Comparison of ENCODE assay signal across 22 cellular contexts in the genomic region with DNA sequence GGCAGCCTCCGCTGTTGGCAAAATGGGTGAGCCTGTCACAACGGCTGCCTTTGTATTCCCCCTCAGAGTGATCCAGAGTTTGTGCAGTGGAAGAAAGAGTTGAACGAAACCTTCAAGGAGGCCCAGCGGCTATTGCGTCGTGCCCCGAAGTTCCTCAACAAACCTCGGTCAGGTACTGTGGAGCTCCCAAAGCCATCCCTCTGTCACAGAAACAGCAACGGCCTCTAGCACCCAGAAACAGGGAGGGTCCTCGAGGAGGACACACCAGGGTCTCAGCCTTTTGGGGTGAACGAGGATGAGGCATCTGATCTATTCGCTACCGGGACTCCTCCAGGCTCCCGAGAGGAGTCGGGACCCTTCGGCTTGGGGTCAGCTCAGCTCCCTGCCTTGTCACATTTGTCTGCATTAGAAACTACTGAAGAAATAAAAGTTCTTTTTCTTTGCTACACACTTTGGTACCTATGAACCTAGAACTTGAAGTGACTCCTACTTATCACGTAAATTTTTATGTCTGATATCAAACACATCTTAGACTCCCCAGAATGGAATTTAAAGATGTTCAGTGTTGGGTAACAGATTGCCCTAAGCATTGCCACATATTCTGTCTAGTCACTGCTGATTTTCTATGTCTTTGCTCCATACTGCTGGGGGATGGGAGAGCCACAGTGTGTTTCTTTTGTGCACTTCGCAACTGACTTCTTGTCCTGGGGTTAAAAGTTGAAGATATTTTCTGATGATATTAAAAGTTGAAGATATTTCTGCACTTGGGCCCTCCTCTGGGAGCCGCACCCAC. TPM values are rescaled to one million over a fixed set of nuclear protein-coding genes. Genes with fewer than 3 reads are reported as not detected.
DNase-seq lines count a peak whose midpoint lies in the region; ATAC-seq and TF ChIP-seq lines count a peak whose summit lies in the region.
"Had no signal": no experiment of that assay in that cellular context is flagged by ENCODE, and none has a peak within 500 bp of the region (broad histone marks: within the 10 kb centered on the region; RNA-seq: fewer than 3 reads in every experiment).

No MANE protein-coding gene starts in this region.

- intact Hi-C loops in activated T-helper 2 cell treated with anti-CD3 and anti-CD28 coated beads, Interferon-gamma antibody, Interleukin-2, Interleukin-4, amounts not matched to agents 10 μg/mL and 5 μg/mL and 100 μg/mL, durations not matched to agents 14 hours and 24 hours and 36 hours (cut with micrococcal nuclease), result no loop called here

- no peak for TF ChIP-seq CTCF in fibroblast of villous mesenchyme (IDR thresholded peaks at IDR 0.05; ENCODE audit: insufficient read depth, low read depth, low read length)
- no peak for TF ChIP-seq CTCF in type B pancreatic cell (conservative IDR thresholded peaks at IDR 0.05)

- peak; percentile 32 for DNase-seq in SIG-M5 treated with dmso at 0.1 percent for 504 hours (lab: John Stamatoyannopoulos, UW; ENCODE audit: unreplicated experiment)
- DNase-seq in SIG-M5 (lab: John Stamatoyannopoulos, UW), result no peak
- DNase-seq in activated T-helper 2 cell treated with anti-CD3 and anti-CD28 coated beads, Interferon-gamma antibody, Interleukin-2, Interleukin-4, amounts not matched to agents 10 μg/mL and 5 μg/mL and 100 μg/mL, durations not matched to agents 14 hours and 24 hours and 36 hours (ENCODE audit: low spot score), result no peak
- DNase-seq in fibroblast of villous mesenchyme (ENCODE audit: low read depth), result peak; percentile 20
- peak; percentile 15 for DNase-seq in type B pancreatic cell (ENCODE audit: extremely low spot score, unreplicated experiment)
- no peak for DNase-seq in NCI-H2081 (lab: John Stamatoyannopoulos, UW)
- DNase-seq: 8988T, AML-193, C1 segment of cervical spinal cord, DMS153, H9, HFFc6, MG63, NCI-H1105, NCI-H2081 treated with DMSO at 0.1 percent for 48 hours, NCI-H446, NCI-H526, SW 1271 had no signal

- H3K36me3 Mint-ChIP-seq in activated T-helper 2 cell treated with anti-CD3 and anti-CD28 coated beads, Interferon-gamma antibody, Interleukin-2, Interleukin-4, amounts not matched to agents 10 μg/mL and 5 μg/mL and 100 μg/mL, durations not matched to agents 14 hours and 24 hours and 36 hours (ENCODE audit: low read depth), result peaks cover 75% of the 10 kb centered on the region
- no peaks in the 10 kb centered on the region for H3K36me3 Mint-ChIP-seq in type B pancreatic cell
- H3K36me3 Mint-ChIP-seq: CD8-positive, alpha-beta T cell had no signal

- no peak overlapping the region for H3K4me3 Mint-ChIP-seq in activated T-helper 2 cell treated with anti-CD3 and anti-CD28 coated beads, Interferon-gamma antibody, Interleukin-2, Interleukin-4, amounts not matched to agents 10 μg/mL and 5 μg/mL and 100 μg/mL, durations not matched to agents 14 hours and 24 hours and 36 hours (ENCODE audit: low read depth)
- no peak overlapping the region for H3K4me3 Mint-ChIP-seq in type B pancreatic cell
- H3K4me3 Mint-ChIP-seq: CD8-positive, alpha-beta T cell; H9; HFFc6 had no signal

- no peak for ATAC-seq in GM21515 (IDR thresholded peaks at IDR 0.05; ENCODE audit: unreplicated experiment)
- ATAC-seq in GM19463 (IDR thresholded peaks at IDR 0.05; ENCODE audit: unreplicated experiment), result no peak
- ATAC-seq: CD8-positive, alpha-beta T cell; Right ventricle myocardium inferior had no signal

- H3K4me1 Mint-ChIP-seq in activated T-helper 2 cell treated with anti-CD3 and anti-CD28 coated beads, Interferon-gamma antibody, Interleukin-2, Interleukin-4, amounts not matched to agents 10 μg/mL and 5 μg/mL and 100 μg/mL, durations not matched to agents 14 hours and 24 hours and 36 hours (ENCODE audit: low read depth), result peaks cover 38% of the 10 kb centered on the region
- H3K4me1 Mint-ChIP-seq in type B pancreatic cell (ENCODE audit: unreplicated experiment), result no peaks in the 10 kb centered on the region

- H3K27ac Mint-ChIP-seq in activated T-helper 2 cell treated with anti-CD3 and anti-CD28 coated beads, Interferon-gamma antibody, Interleukin-2, Interleukin-4, amounts not matched to agents 10 μg/mL and 5 μg/mL and 100 μg/mL, durations not matched to agents 14 hours and 24 hours and 36 hours, result peak overlapping the region; percentile 74
- H3K27ac Mint-ChIP-seq in type B pancreatic cell, result no peak overlapping the region
- H3K27ac Mint-ChIP-seq: CD8-positive, alpha-beta T cell; H9; HFFc6 had no signal

- H3K9me3 Mint-ChIP-seq in activated T-helper 2 cell treated with anti-CD3 and anti-CD28 coated beads, Interferon-gamma antibody, Interleukin-2, Interleukin-4, amounts not matched to agents 10 μg/mL and 5 μg/mL and 100 μg/mL, durations not matched to agents 14 hours and 24 hours and 36 hours, result no peaks in the 10 kb centered on the region
- no peaks in the 10 kb centered on the region for H3K9me3 Mint-ChIP-seq in type B pancreatic cell
- H3K9me3 Mint-ChIP-seq: CD8-positive, alpha-beta T cell; H9 had no signal

- no peak overlapping the region for H3K4me3 ChIP-seq in fibroblast of villous mesenchyme (ENCODE audit: low read depth, low read length)
- H3K4me3 ChIP-seq: MG63 had no signal

- H3K27me3 Mint-ChIP-seq in activated T-helper 2 cell treated with anti-CD3 and anti-CD28 coated beads, Interferon-gamma antibody, Interleukin-2, Interleukin-4, amounts not matched to agents 10 μg/mL and 5 μg/mL and 100 μg/mL, durations not matched to agents 14 hours and 24 hours and 36 hours (ENCODE audit: low read depth), result no peaks in the 10 kb centered on the region
- H3K27me3 Mint-ChIP-seq in type B pancreatic cell, result no peaks in the 10 kb centered on the region

RNA-seq across cellular contexts. Expression of a gene that starts 19.6 kb away (rescaled TPM):
- total RNA-seq in activated T-helper 2 cell treated with anti-CD3 and anti-CD28 coated beads, Interferon-gamma antibody, Interleukin-2, Interleukin-4, amounts not matched to agents 10 μg/mL and 5 μg/mL and 100 μg/mL, durations not matched to agents 14 hours and 24 hours and 36 hours, result 6.0 and 6.1 TPM in 2 replicates
- total RNA-seq in fibroblast of villous mesenchyme (under 0.01 and 1.9 TPM in 2 replicates), type B pancreatic cell (ENCODE audit: low replicate concordance) (0.10 and 0.62 TPM in 2 replicates)

Comparison
In these comparisons a context has a peak if more than half of its experiments do, and no peak if none do; other contexts are left out.
1. DNase-seq: peak in SIG-M5 treated with dmso at 0.1 percent for 504 hours (single experiment), fibroblast of villous mesenchyme (single experiment) and type B pancreatic cell (single experiment); none in SIG-M5 (single experiment), activated T-helper 2 cell treated with anti-CD3 and anti-CD28 coated beads, Interferon-gamma antibody, Interleukin-2, Interleukin-4, amounts not matched to agents 10 μg/mL and 5 μg/mL and 100 μg/mL, durations not matched to agents 14 hours and 24 hours and 36 hours (single experiment) and NCI-H2081 (0 of 2).